In the genomic region with DNA sequence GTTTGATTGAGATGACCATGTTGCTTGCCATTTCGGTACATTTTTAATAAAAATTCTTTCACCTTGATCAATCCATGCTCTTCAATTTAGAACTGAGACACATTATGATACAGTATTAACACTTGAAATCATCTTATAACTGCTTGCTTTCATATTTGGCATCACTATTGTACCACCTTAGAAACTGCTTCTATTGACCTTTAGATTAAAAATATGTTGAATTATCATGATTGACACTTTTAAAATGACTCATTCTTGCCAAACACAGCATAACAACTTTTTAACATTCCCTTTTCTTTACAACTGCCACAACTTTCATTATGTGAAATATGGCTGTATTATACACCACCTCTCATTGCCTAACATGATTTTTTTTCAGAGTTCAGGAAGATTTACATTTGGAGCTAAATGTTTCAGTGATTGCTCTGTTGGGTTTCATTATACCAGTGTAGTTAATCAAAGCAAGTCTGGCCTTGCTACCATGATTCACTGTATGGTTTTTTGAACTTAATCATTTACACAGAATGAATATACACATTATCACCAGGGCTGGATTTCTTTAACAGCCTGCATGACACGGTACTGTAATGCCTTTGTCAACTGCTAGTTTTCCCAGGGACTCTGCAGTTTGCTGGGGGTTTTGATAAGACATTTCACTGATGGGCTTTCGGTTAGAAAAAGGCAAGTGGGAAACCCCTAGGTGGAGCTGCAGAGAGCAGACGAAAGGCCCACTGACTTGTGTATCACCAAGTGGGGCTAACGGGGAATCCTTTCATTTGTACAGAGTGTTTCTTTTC, we compare ENCODE assay signal across 8 cellular contexts.
DNase-seq lines count a peak whose midpoint lies in the region; ATAC-seq and TF ChIP-seq lines count a peak whose summit lies in the region.

No MANE protein-coding gene starts in this region.

- H3K4me1 Mint-ChIP-seq in chondrocyte (ENCODE audit: low read depth) (peaks cover 27% of the 10 kb centered on the region), nephron progenitor cell (peaks cover 30% of the 10 kb centered on the region)
- peaks cover 8% of the 10 kb centered on the region for H3K4me1 Mint-ChIP-seq in T-helper 2 cell treated with Interferon-gamma antibody and Interleukin-4, amounts not matched to agents 5 μg/mL and 100 μg/mL, for 36 hours (ENCODE audit: low read depth)

- no peaks in the 10 kb centered on the region for H3K36me3 Mint-ChIP-seq in chondrocyte (ENCODE audit: low read depth)
- peaks cover 3% of the 10 kb centered on the region for H3K36me3 Mint-ChIP-seq in nephron progenitor cell (ENCODE audit: low read depth)
- no peaks in the 10 kb centered on the region for H3K36me3 Mint-ChIP-seq in T-helper 2 cell treated with Interferon-gamma antibody and Interleukin-4, amounts not matched to agents 5 μg/mL and 100 μg/mL, for 36 hours (ENCODE audit: low read depth)

- H3K4me3 Mint-ChIP-seq in chondrocyte (ENCODE audit: unreplicated experiment) (no peak overlapping the region), nephron progenitor cell (no peak overlapping the region)
- no peak overlapping the region for H3K4me3 Mint-ChIP-seq in T-helper 2 cell treated with Interferon-gamma antibody and Interleukin-4, amounts not matched to agents 5 μg/mL and 100 μg/mL, for 36 hours

- no peak overlapping the region for H3K4me3 ChIP-seq in OCI-LY7 (ENCODE audit: low read depth, low read length, poor library complexity, severe bottlenecking)

- H3K9me2 ChIP-seq in OCI-LY7 (ENCODE audit: insufficient read depth, low read length) = no peaks in the 10 kb centered on the region

- peak; percentile 66 for TF ChIP-seq CTCF in OCI-LY7 (conservative IDR thresholded peaks at IDR 0.05; ENCODE audit: low read length)
- TF ChIP-seq CTCF in chondrocyte (IDR thresholded peaks at IDR 0.05) = peak; percentile 69
- peak; percentile 48 for TF ChIP-seq CTCF in nephron progenitor cell (IDR thresholded peaks at IDR 0.05)

- H2AFZ ChIP-seq in OCI-LY7 (ENCODE audit: low read length) = no peak overlapping the region

- H3K9me3 ChIP-seq in OCI-LY7 (ENCODE audit: low read length) = no peaks in the 10 kb centered on the region

- CTCF ChIA-PET in HEK293T (lab: Yijun Ruan, JAX) = interaction anchor here (0.7 to 1.6 kb wide), 13 partner anchors 8 to 679 kb away, joined by 3 to 10 read pairs (median 3); a partner anchor contains a TSS
- CTCF ChIA-PET in OCI-LY7 (lab: Charles Lee; ENCODE audit: unreplicated experiment) = no interaction called here

- H3K79me2 ChIP-seq in OCI-LY7 (ENCODE audit: insufficient read depth, low read depth, low read length) = no peaks in the 10 kb centered on the region

- DNase-seq in activated CD4-positive, CD25-positive, alpha-beta regulatory T cell (lab: John Stamatoyannopoulos, UW) = no peak
- DNase-seq in HEK293T (ENCODE audit: extremely low spot score) (peak; percentile 89), OCI-LY7 (ENCODE audit: low spot score) (peak; percentile 25), chondrocyte (ENCODE audit: low spot score) (no peak), nephron progenitor cell (peak; percentile 23), DMS114 treated with DMSO at 0.1 percent for 48 hours (lab: John Stamatoyannopoulos, UW; ENCODE audit: unreplicated experiment) (no peak)
- DNase-seq in T-helper 2 cell treated with Interferon-gamma antibody and Interleukin-4, amounts not matched to agents 5 μg/mL and 100 μg/mL, for 36 hours (ENCODE audit: low spot score) = no peak

- POLR2A ChIA-PET in HEK293T (lab: Yijun Ruan, JAX) = interaction anchor here (0.9 to 2.2 kb wide), 2 partner anchors 93 to 223 kb away, joined by 3 to 16 read pairs; a partner anchor contains a TSS
- POLR2A ChIA-PET in OCI-LY7 (lab: Charles Lee) = no interaction called here

- H3K27ac Mint-ChIP-seq in chondrocyte (ENCODE audit: unreplicated experiment) (peak overlapping the region; percentile 45), nephron progenitor cell (no peak overlapping the region)
- no peak overlapping the region for H3K27ac Mint-ChIP-seq in T-helper 2 cell treated with Interferon-gamma antibody and Interleukin-4, amounts not matched to agents 5 μg/mL and 100 μg/mL, for 36 hours

- H3K4me1 ChIP-seq in OCI-LY7 (ENCODE audit: insufficient read depth, low read length, poor library complexity, severe bottlenecking) = no peaks in the 10 kb centered on the region

- ATAC-seq in activated CD4-positive, CD25-positive, alpha-beta regulatory T cell treated with anti-CD3 and anti-CD28 coated beads, Interleukin-2, amount 50 U/mL, for 24 hours = peak; percentile 70 to 74

- H3K36me3 ChIP-seq in OCI-LY7 (ENCODE audit: insufficient read depth, low read length) = no peaks in the 10 kb centered on the region

- no peaks in the 10 kb centered on the region for H3K27me3 Mint-ChIP-seq in chondrocyte (ENCODE audit: low read depth)
- H3K27me3 Mint-ChIP-seq in nephron progenitor cell (ENCODE audit: low read depth, poor library complexity) = peaks cover 2% of the 10 kb centered on the region
- no peaks in the 10 kb centered on the region for H3K27me3 Mint-ChIP-seq in T-helper 2 cell treated with Interferon-gamma antibody and Interleukin-4, amounts not matched to agents 5 μg/mL and 100 μg/mL, for 36 hours (ENCODE audit: low read depth)

- intact Hi-C loops in OCI-LY7 (cut with micrococcal nuclease; ENCODE audit: unreplicated experiment) = no loop called here

- H3K27ac ChIP-seq in OCI-LY7 (ENCODE audit: low read depth, low read length, poor library complexity, severe bottlenecking) = no peak overlapping the region

- H4K20me1 ChIP-seq in OCI-LY7 (ENCODE audit: insufficient read depth, low read length) = no peaks in the 10 kb centered on the region

- H3K4me2 ChIP-seq in OCI-LY7 (ENCODE audit: low read length) = no peak overlapping the region

- H3K9me3 Mint-ChIP-seq in chondrocyte (ENCODE audit: low read depth) (no peaks in the 10 kb centered on the region), nephron progenitor cell (peaks cover 3% of the 10 kb centered on the region)
- no peaks in the 10 kb centered on the region for H3K9me3 Mint-ChIP-seq in T-helper 2 cell treated with Interferon-gamma antibody and Interleukin-4, amounts not matched to agents 5 μg/mL and 100 μg/mL, for 36 hours

- BruUV-seq in OCI-LY7 (replicated peaks; lab: Mats Ljungman, UMichigan) = no TSS peak

TF ChIP-seq in HEK293T, 16 proteins besides CTCF, POLR2A, EP300 and RAD21:
- TF ChIP-seq, protein P1, sequence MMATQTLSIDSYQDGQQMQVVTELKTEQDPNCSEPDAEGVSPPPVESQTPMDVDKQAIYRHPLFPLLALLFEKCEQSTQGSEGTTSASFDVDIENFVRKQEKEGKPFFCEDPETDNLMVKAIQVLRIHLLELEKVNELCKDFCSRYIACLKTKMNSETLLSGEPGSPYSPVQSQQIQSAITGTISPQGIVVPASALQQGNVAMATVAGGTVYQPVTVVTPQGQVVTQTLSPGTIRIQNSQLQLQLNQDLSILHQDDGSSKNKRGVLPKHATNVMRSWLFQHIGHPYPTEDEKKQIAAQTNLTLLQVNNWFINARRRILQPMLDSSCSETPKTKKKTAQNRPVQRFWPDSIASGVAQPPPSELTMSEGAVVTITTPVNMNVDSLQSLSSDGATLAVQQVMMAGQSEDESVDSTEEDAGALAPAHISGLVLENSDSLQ (IDR thresholded peaks at IDR 0.05) = peak; percentile 78
- no peak for TF ChIP-seq ELF4 (IDR thresholded peaks at IDR 0.05)
- peak; percentile 23; the same call in 1 of the 2 replicates for TF ChIP-seq CTBP1 (IDR thresholded peaks at IDR 0.05; ENCODE audit: borderline replicate concordance)
- TF ChIP-seq FOXK2 (IDR thresholded peaks at IDR 0.05) = no peak
- TF ChIP-seq LEF1 (IDR thresholded peaks at IDR 0.05; ENCODE audit: borderline replicate concordance) = 0 out of 2 replicates have a peak, but pooled peaks have one; percentile 9
TF ChIP-seq in HEK293T: peak in this region for 3.

Comparison
In these comparisons a context has a peak if more than half of its experiments do, and no peak if none do; other contexts are left out.
1. DNase-seq: peak in HEK293T (single experiment), OCI-LY7 (single experiment) and nephron progenitor cell (single experiment); none in activated CD4-positive, CD25-positive, alpha-beta regulatory T cell (0 of 4), chondrocyte (single experiment), T-helper 2 cell treated with Interferon-gamma antibody and Interleukin-4, amounts not matched to agents 5 μg/mL and 100 μg/mL, for 36 hours (single experiment) and DMS114 treated with DMSO at 0.1 percent for 48 hours (single experiment).
2. Peak in every context shown above with its lines, with median percentiles within 50 percentile points of each other: CTCF ChIP-seq.